ENCODE assay signal across 8 cellular contexts in the genomic region with DNA sequence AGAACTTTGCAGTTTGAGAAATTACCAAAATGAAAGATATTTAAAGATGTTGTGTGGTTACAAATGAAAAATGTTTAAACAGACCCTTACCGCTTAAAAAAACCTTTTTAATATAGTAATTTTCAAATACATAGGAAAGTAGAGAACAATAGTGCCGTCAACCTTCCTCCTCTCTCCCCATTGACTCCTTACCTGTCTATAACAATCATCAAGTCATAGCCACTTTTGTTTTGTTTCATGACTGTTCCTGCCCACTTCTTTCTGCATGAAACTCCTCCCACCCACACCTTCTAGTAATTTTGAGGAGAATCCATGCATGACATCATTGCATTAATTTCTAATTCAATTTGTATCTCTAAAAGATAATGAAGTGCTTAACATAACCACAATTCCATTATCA.
"Had no signal": no experiment of that assay in that cellular context is flagged by ENCODE, and none has a peak within 500 bp of the region (broad histone marks: within the 10 kb centered on the region; RNA-seq: fewer than 3 reads in every experiment).

No MANE protein-coding gene starts in this region.

- H3K9ac ChIP-seq: KMS-11 had no signal

- H3K27ac Mint-ChIP-seq: IgD-negative memory B cell had no signal

- FAIRE-seq: HTR-8/SVneo, K562 had no signal

- H3K36me3 Mint-ChIP-seq: IgD-negative memory B cell had no signal

- ATAC-seq: K562 had no signal

- H3K4me1 Mint-ChIP-seq: IgD-negative memory B cell had no signal

- H3K27ac ChIP-seq: HL-60, KMS-11 had no signal

- H3K4me3 ChIP-seq: K562 had no signal

- H3K4me2 ChIP-seq: KMS-11 had no signal

- DNase-seq: IMR-90, KBM-7, KG1 had no signal
